In genomic region chr6:138499303-138499991, GRCh38 we compare ENCODE assay signal across 8 cellular contexts. TPM values are rescaled to one million over a fixed set of nuclear protein-coding genes. Genes with fewer than 3 reads are reported as not detected.
DNase-seq lines count a peak whose midpoint lies in the region; ATAC-seq and TF ChIP-seq lines count a peak whose summit lies in the region.

Gene NHSL1, minus strand, starts transcription at chr6:138499494. Its CDS starts 204 bp downstream, at chr6:138499290.

- H3K4me3 ChIP-seq in neural progenitor cell = peak within 1 kb of the TSS; percentile 32

- H3K4me1 ChIP-seq in neural progenitor cell = peaks cover 37% of the 10 kb centered on the region

- H3K27ac Mint-ChIP-seq in neural progenitor cell = peak within 1 kb of the TSS; percentile 87

- TF ChIP-seq CTCF in neural progenitor cell (IDR thresholded peaks at IDR 0.05) = no peak

- ATAC-seq in GM18861 (IDR thresholded peaks at IDR 0.05; ENCODE audit: unreplicated experiment) (peak; percentile 97), HG02870 (IDR thresholded peaks at IDR 0.05; ENCODE audit: unreplicated experiment) (peak; percentile 96)

- no peaks in the 10 kb centered on the region for H3K27me3 ChIP-seq in neural progenitor cell

- no peaks in the 10 kb centered on the region for H3K36me3 ChIP-seq in neural progenitor cell

- H3K36me3 Mint-ChIP-seq in neural progenitor cell = peaks cover 19% of the 10 kb centered on the region

- H3K27ac ChIP-seq in neural progenitor cell = no peak within 1 kb of the TSS

- peaks cover 30% of the 10 kb centered on the region for H4K20me1 ChIP-seq in neural progenitor cell (ENCODE audit: low read depth)

- DNase-seq in NCI-H524 treated with DMSO at 0.1 percent for 48 hours (lab: John Stamatoyannopoulos, UW) = peak; percentile 88
- DNase-seq in fibroblast of the conjunctiva (ENCODE audit: low read depth) = peak; percentile 20
- DNase-seq in neural progenitor cell (ENCODE audit: low spot score) = peak; percentile 51
- DNase-seq in NCI-H146 treated with DMSO at 0.1 percent for 48 hours (lab: John Stamatoyannopoulos, UW; ENCODE audit: unreplicated experiment) = no peak
- DNase-seq in 8988T = no peak
- no peak for DNase-seq in activated T-cell treated with anti-CD3 and anti-CD28 coated beads for 4 hours

- H3K4me3 Mint-ChIP-seq in neural progenitor cell = peak within 1 kb of the TSS; percentile 85

- no peaks in the 10 kb centered on the region for H3K27me3 Mint-ChIP-seq in neural progenitor cell (ENCODE audit: insufficient read depth, low read depth)

- no peak within 1 kb of the TSS for H3K9ac ChIP-seq in neural progenitor cell

- peak within 1 kb of the TSS; percentile 72 for H3K4me2 ChIP-seq in neural progenitor cell

- peaks cover 20% of the 10 kb centered on the region for H3F3A ChIP-seq in neural progenitor cell (ENCODE audit: low read depth)

- H3K79me2 ChIP-seq in neural progenitor cell (ENCODE audit: low read depth) = peaks cover 32% of the 10 kb centered on the region

- H3K4me1 Mint-ChIP-seq in neural progenitor cell = peaks cover 62% of the 10 kb centered on the region

- no peak within 1 kb of the TSS for H2AFZ ChIP-seq in neural progenitor cell (replicated peaks)

- no peaks in the 10 kb centered on the region for H3K9me3 ChIP-seq in neural progenitor cell (ENCODE audit: low read depth)

- no peaks in the 10 kb centered on the region for H3K9me3 Mint-ChIP-seq in neural progenitor cell

RNA-seq across cellular contexts. Expression of gene NHSL1, which starts in this region (rescaled TPM):
- 7.7 and 12.1 TPM in 2 replicates for total RNA-seq in neural progenitor cell (ENCODE audit: low replicate concordance)

Comparison
In these comparisons a context has a peak if more than half of its experiments do, and no peak if none do; other contexts are left out.
1. DNase-seq: peak in NCI-H524 treated with DMSO at 0.1 percent for 48 hours (single experiment), fibroblast of the conjunctiva (single experiment) and neural progenitor cell (single experiment); none in NCI-H146 treated with DMSO at 0.1 percent for 48 hours (single experiment), 8988T (single experiment) and activated T-cell treated with anti-CD3 and anti-CD28 coated beads for 4 hours (single experiment).